ENCODE assay signal across 8 cellular contexts in genomic region chr12:48106574-48107251, GRCh38. TPM values are rescaled to one million over a fixed set of nuclear protein-coding genes. Genes with fewer than 3 reads are reported as not detected.
DNase-seq lines count a peak whose midpoint lies in the region; ATAC-seq and TF ChIP-seq lines count a peak whose summit lies in the region.

No MANE protein-coding gene starts in this region.

- peak overlapping the region; percentile 94 for H3K4me3 Mint-ChIP-seq in CD4-positive, alpha-beta T cell

- peak overlapping the region; percentile 77 for H3K4me3 ChIP-seq in Jurkat, Clone E6-1 (ENCODE audit: low read length)
- H3K4me3 ChIP-seq in coronary artery: peak overlapping the region; percentile 95
- H3K4me3 ChIP-seq in neural cell (ENCODE audit: low read length): peak overlapping the region; percentile 91

- H2AFZ ChIP-seq in neural cell (ENCODE audit: low read depth, low read length): peak overlapping the region; percentile 81

- H3K27ac ChIP-seq in CD4-positive, alpha-beta T cell (ENCODE audit: low read depth, low read length): peak overlapping the region; percentile 96
- H3K27ac ChIP-seq in coronary artery (peak overlapping the region; percentile 89 to 96), neural cell (ENCODE audit: low read length) (peak overlapping the region; percentile 93)

- H3K9me2 ChIP-seq in neural cell (ENCODE audit: insufficient read depth, low read length): no peaks in the 10 kb centered on the region

- no peak for DNase-seq in CD4-positive, alpha-beta T cell
- DNase-seq in Jurkat, Clone E6-1 (ENCODE audit: low read depth, low spot score): no peak
- DNase-seq in coronary artery (ENCODE audit: low spot score) (no peak), NCI-H526 treated with DMSO at 0.1 percent for 48 hours (lab: John Stamatoyannopoulos, UW) (no peak), hypothalamus (lab: John Stamatoyannopoulos, UW) (no peak)
- no peak for DNase-seq in stimulated activated CD4-positive, alpha-beta T cell treated with anti-CD3 and anti-CD28 coated beads, Interleukin-2, amount 100 ng/mL, for 24 hours
- DNase-seq in stimulated activated CD4-positive, alpha-beta T cell treated with anti-CD3 and anti-CD28 coated beads, Interleukin-1b, Interleukin-23, amount 100 ng/mL, for 48 hours: no peak

- H3K9me3 Mint-ChIP-seq in CD4-positive, alpha-beta T cell: no peaks in the 10 kb centered on the region

- intact Hi-C loops in CD4-positive, alpha-beta T cell (cut with DNase I, micrococcal nuclease): loop anchor here (1.0 to 5.0 kb wide), 5 partner anchors 18 to 246 kb away; partner anchors contain the start of genes ASB8 (in 2 of the 2) and ZNF641 (in 1 of the 2)

- peaks cover 24% of the 10 kb centered on the region for H3K79me2 ChIP-seq in neural cell (replicated peaks; ENCODE audit: insufficient read depth, low read length)

- no peaks in the 10 kb centered on the region for H3K36me3 ChIP-seq in neural cell (ENCODE audit: insufficient read depth, low read length)

- H3K9me3 ChIP-seq in CD4-positive, alpha-beta T cell (ENCODE audit: control insufficient read depth, low read length): no peaks in the 10 kb centered on the region
- no peaks in the 10 kb centered on the region for H3K9me3 ChIP-seq in neural cell (ENCODE audit: low read length)

- no peak for TF ChIP-seq CTCF in CD4-positive, alpha-beta T cell (IDR thresholded peaks at IDR 0.05)
- TF ChIP-seq CTCF in coronary artery (IDR thresholded peaks at IDR 0.05): no peak
- TF ChIP-seq CTCF in neural cell (IDR thresholded peaks at IDR 0.05; ENCODE audit: poor library complexity, severe bottlenecking): no peak

- TF ChIP-seq RAD21 in neural cell (conservative IDR thresholded peaks at IDR 0.05): no peak

- TF ChIP-seq EP300 in neural cell (conservative IDR thresholded peaks at IDR 0.05; ENCODE audit: poor library complexity, severe bottlenecking): no peak

- H3K4me1 Mint-ChIP-seq in CD4-positive, alpha-beta T cell (ENCODE audit: low read depth): peaks cover 50% of the 10 kb centered on the region

- ATAC-seq in CD4-positive, alpha-beta T cell (ENCODE audit: poor library complexity): no peak

- no peaks in the 10 kb centered on the region for H3F3A ChIP-seq in neural cell (ENCODE audit: insufficient read depth, low read length, poor library complexity, severe bottlenecking)

- peak overlapping the region; percentile 90 for H3K9ac ChIP-seq in neural cell (ENCODE audit: low read length)

- peaks cover 13% of the 10 kb centered on the region for H3K36me3 Mint-ChIP-seq in CD4-positive, alpha-beta T cell (ENCODE audit: low read depth)

- no peaks in the 10 kb centered on the region for H3K27me3 Mint-ChIP-seq in CD4-positive, alpha-beta T cell

- H4K20me1 ChIP-seq in neural cell (ENCODE audit: insufficient read depth): no peaks in the 10 kb centered on the region

- peak overlapping the region; percentile 89 for H3K4me2 ChIP-seq in neural cell (ENCODE audit: low read length)

- POLR2A ChIA-PET in CD4-positive, alpha-beta T cell (lab: Charles Lee): interaction anchor here (0.8 to 2.8 kb wide), 6 partner anchors 12 to 1840 kb away, joined by 3 to 50 read pairs (median 12); partner anchors contain the start of genes ASB8 and PFKM

- H3K27ac Mint-ChIP-seq in CD4-positive, alpha-beta T cell: peak overlapping the region; percentile 89

- CTCF ChIA-PET in CD4-positive, alpha-beta T cell (lab: Charles Lee): interaction anchor here (0.7 to 1.3 kb wide), 3 partner anchors 51 to 76 kb away, joined by 3 to 4 read pairs (median 3); partner anchors contain the start of genes ASB8 and CCDC184

- H3K27me3 ChIP-seq in CD4-positive, alpha-beta T cell (ENCODE audit: control insufficient read depth, insufficient read depth, low read length): no peaks in the 10 kb centered on the region
- H3K27me3 ChIP-seq in neural cell (ENCODE audit: insufficient read depth, low read depth, low read length): no peaks in the 10 kb centered on the region

TF ChIP-seq in neural cell, 6 proteins besides CTCF, POLR2A, EP300 and RAD21:
- TF ChIP-seq EZH2 (IDR thresholded peaks at IDR 0.05; ENCODE audit: borderline replicate concordance, insufficient read depth, low read length, poor library complexity, severe bottlenecking) (no peak), REST (IDR thresholded peaks at IDR 0.05; ENCODE audit: borderline replicate concordance) (no peak), MXI1 (conservative IDR thresholded peaks at IDR 0.05; ENCODE audit: poor library complexity, severe bottlenecking) (no peak), POLR2AphosphoS5 (IDR thresholded peaks at IDR 0.05) (no peak), SMC3 (conservative IDR thresholded peaks at IDR 0.05; ENCODE audit: poor library complexity) (no peak)

RNA-seq across cellular contexts. Expression of gene SENP1, which starts 0.8 kb away (rescaled TPM):
- total RNA-seq in CD4-positive, alpha-beta T cell: 10 to 100 TPM; 20.3 to 25.7 TPM
- 19.3 TPM for polyA plus RNA-seq in Jurkat, Clone E6-1 (2012; ENCODE audit: insufficient read depth, insufficient read length)
- polyA plus RNA-seq in neural cell: 12.3 and 14.0 TPM in 2 replicates
- 56.0 and 61.0 TPM in 2 replicates for polyA minus RNA-seq in neural cell

RNA-seq across cellular contexts. Expression of gene PFKM, which starts 12.5 kb away (rescaled TPM):
- 1 to 10 TPM; 9.3 to 9.4 TPM for total RNA-seq in CD4-positive, alpha-beta T cell
- polyA plus RNA-seq in Jurkat, Clone E6-1 (2012; ENCODE audit: insufficient read depth, insufficient read length): 5.4 TPM
- polyA plus RNA-seq in neural cell: 122 and 137 TPM in 2 replicates
- 119 and 121 TPM in 2 replicates for polyA minus RNA-seq in neural cell

RNA-seq across cellular contexts. Expression of gene ASB8, which starts 50.6 kb away (rescaled TPM):
- 10 to 100 TPM; 50.9 TPM for total RNA-seq in CD4-positive, alpha-beta T cell
- 42.6 TPM for polyA plus RNA-seq in Jurkat, Clone E6-1 (2012; ENCODE audit: insufficient read depth, insufficient read length)
- polyA plus RNA-seq in neural cell: 41.7 and 54.8 TPM in 2 replicates
- polyA minus RNA-seq in neural cell: 43.2 and 47.7 TPM in 2 replicates
